21 cellular contexts compared by ENCODE assay signal in the genomic region with DNA sequence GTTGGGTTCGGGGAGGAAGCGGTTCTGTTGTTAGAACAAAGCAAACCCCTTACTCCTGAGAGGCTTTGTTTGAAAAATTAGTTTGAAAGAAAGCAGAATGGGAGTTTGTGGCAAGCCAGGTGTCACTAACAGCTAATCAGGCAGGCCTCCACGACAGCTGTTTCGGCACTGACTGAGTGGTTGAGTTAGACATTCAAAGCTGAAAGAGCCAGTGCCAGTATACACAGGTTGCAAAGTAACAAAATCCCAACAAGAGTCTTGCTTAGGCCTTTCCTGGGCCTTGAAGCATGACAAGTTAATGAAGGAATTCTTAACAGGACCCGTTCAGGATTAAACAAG.
"Had no signal": no experiment of that assay in that cellular context is flagged by ENCODE, and none has a peak within 500 bp of the region (broad histone marks: within the 10 kb centered on the region; RNA-seq: fewer than 3 reads in every experiment).

No MANE protein-coding gene starts in this region.

- H3K4me1 Mint-ChIP-seq: activated naive CD4-positive, alpha-beta T cell treated with anti-CD3 and anti-CD28 coated beads, Interleukin-2, amount 50 U/mL, for 24 hours had no signal

- H3K4me1 ChIP-seq: breast epithelium had no signal

- H3K4me2 ChIP-seq: PC-9 had no signal

- H3K9me3 ChIP-seq: breast epithelium had no signal

- H3K36me3 Mint-ChIP-seq: activated naive CD4-positive, alpha-beta T cell treated with anti-CD3 and anti-CD28 coated beads, Interleukin-2, amount 50 U/mL, for 24 hours had no signal

- H3K27ac Mint-ChIP-seq: activated CD8-positive, alpha-beta T cell treated with anti-CD3 and anti-CD28 coated beads, Interleukin-2, amount 10 ng/mL, durations not matched to agents 7 days and 5 days; activated naive CD4-positive, alpha-beta T cell treated with anti-CD3 and anti-CD28 coated beads, Interleukin-2, amount 50 U/mL, for 24 hours had no signal

- H3K36me3 ChIP-seq: breast epithelium had no signal

- H3K4me3 ChIP-seq: breast epithelium, PC-9, SK-N-MC had no signal

- DNase-seq: activated CD4-positive, alpha-beta T cell treated with anti-CD3 and anti-CD28 coated beads for 4 hours; activated CD4-positive, alpha-beta T cell treated with anti-CD3 and anti-CD28 coated beads, Interleukin-2, amount 50 U/mL, for 4 hours; activated CD8-positive, alpha-beta memory T cell treated with anti-CD3 and anti-CD28 coated beads, Interleukin-2, amount 50 U/mL, for 48 hours; activated CD8-positive, alpha-beta T cell treated with anti-CD3 and anti-CD28 coated beads, Interleukin-2, amount 10 ng/mL, durations not matched to agents 7 days and 5 days; activated naive CD4-positive, alpha-beta T cell; activated T-cell treated with anti-CD3 and anti-CD28 coated beads, Interleukin-2, amount 50 U/mL, for 1 hour; aorta; caudate nucleus; NCI-H1048; NCI-H146; NCI-H187 treated with DMSO at 0.1 percent for 48 hours; NCI-H2081 treated with DMSO at 0.1 percent for 48 hours; NCI-H446; NCI-H524; PC-9; SHP77 treated with DMSO at 0.1 percent for 48 hours; T-helper 1 cell had no signal

- H3K4me3 Mint-ChIP-seq: activated CD8-positive, alpha-beta T cell treated with anti-CD3 and anti-CD28 coated beads, Interleukin-2, amount 10 ng/mL, durations not matched to agents 7 days and 5 days; activated naive CD4-positive, alpha-beta T cell treated with anti-CD3 and anti-CD28 coated beads, Interleukin-2, amount 50 U/mL, for 24 hours had no signal

- H3K27ac ChIP-seq: breast epithelium, PC-9, SK-N-MC had no signal

- ATAC-seq: activated CD4-positive, CD25-positive, alpha-beta regulatory T cell treated with anti-CD3 and anti-CD28 coated beads, Interleukin-2, amount 50 U/mL, for 24 hours; activated CD8-positive, alpha-beta T cell treated with anti-CD3 and anti-CD28 coated beads, Interleukin-2, amount 10 ng/mL, durations not matched to agents 7 days and 5 days had no signal

- H2AFZ ChIP-seq: PC-9 had no signal

- H3K27me3 ChIP-seq: breast epithelium had no signal

- H3K27me3 Mint-ChIP-seq: activated naive CD4-positive, alpha-beta T cell treated with anti-CD3 and anti-CD28 coated beads, Interleukin-2, amount 50 U/mL, for 24 hours had no signal
